In the genomic region with DNA sequence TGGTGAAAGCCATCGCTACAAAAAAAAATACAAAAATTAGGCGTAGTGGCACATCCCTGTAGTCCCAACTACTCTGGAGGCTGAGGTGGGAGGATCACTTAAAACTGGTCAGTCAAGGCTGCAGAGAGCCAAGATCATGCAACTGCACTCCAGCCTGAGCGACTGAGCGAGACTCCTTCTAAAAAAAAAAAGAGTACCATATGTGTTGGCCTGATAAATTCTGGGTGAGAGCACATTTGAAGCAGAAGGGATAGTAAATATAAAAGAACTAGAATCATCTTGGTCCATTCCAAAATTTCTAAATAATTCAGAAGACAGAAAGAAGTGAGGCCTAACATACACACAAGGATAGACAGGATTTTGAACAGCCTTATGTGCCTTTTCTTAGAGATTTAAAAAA, we compare ENCODE assay signal across 13 cellular contexts. TPM values are rescaled to one million over a fixed set of nuclear protein-coding genes. Genes with fewer than 3 reads are reported as not detected.
A peak's percentile ranks its signal among the peaks of the same experiment; 100 is the strongest.
DNase-seq lines count a peak whose midpoint lies in the region; ATAC-seq and TF ChIP-seq lines count a peak whose summit lies in the region.
"Had no signal": no experiment of that assay in that cellular context is flagged by ENCODE, and none has a peak within 500 bp of the region (broad histone marks: within the 10 kb centered on the region; RNA-seq: fewer than 3 reads in every experiment).

No MANE protein-coding gene starts in this region.

- TF ChIP-seq POLR2A in breast epithelium (IDR thresholded peaks at IDR 0.05) (no peak), GM18505 (IDR thresholded peaks at IDR 0.05; ENCODE audit: borderline replicate concordance, extremely low read depth, insufficient read depth, insufficient read length) (no peak)

- H3K4me3 ChIP-seq in breast epithelium: no peak overlapping the region

- BruUV-seq in MCF 10A (replicated peaks; lab: Mats Ljungman, UMichigan): no TSS peak

- H3K4me1 Mint-ChIP-seq in MCF 10A (ENCODE audit: insufficient read depth, unreplicated experiment) (peaks cover 38% of the 10 kb centered on the region), glutamatergic neuron (ENCODE audit: low read depth, unreplicated experiment) (peaks cover 20% of the 10 kb centered on the region)
- H3K4me1 Mint-ChIP-seq in stimulated activated naive CD8-positive, alpha-beta T cell treated with anti-CD3 and anti-CD28 coated beads, Interleukin-15, amount 100 ng/mL, for 72 hours: peaks cover 50% of the 10 kb centered on the region

- H3K27ac Mint-ChIP-seq in MCF 10A (ENCODE audit: low read depth, unreplicated experiment) (no peak overlapping the region), glutamatergic neuron (ENCODE audit: unreplicated experiment) (no peak overlapping the region)
- peak overlapping the region; percentile 19 to 55 for H3K27ac Mint-ChIP-seq in stimulated activated naive CD8-positive, alpha-beta T cell treated with anti-CD3 and anti-CD28 coated beads, Interleukin-15, amount 100 ng/mL, for 72 hours

- intact Hi-C loops in MCF 10A (cut with micrococcal nuclease) (loop anchor here (5.0 to 10.0 kb wide), 2 partner anchors 947 to 1189 kb away; partner anchors contain the start of genes ME1, PGM3 and RWDD2A), breast epithelium (cut with DNase I; ENCODE audit: low total_unique reads) (no loop called here)

- no peaks in the 10 kb centered on the region for H3K9me3 Mint-ChIP-seq in MCF 10A (ENCODE audit: unreplicated experiment)
- H3K9me3 Mint-ChIP-seq in glutamatergic neuron (ENCODE audit: unreplicated experiment): peaks cover 2% of the 10 kb centered on the region
- no peaks in the 10 kb centered on the region for H3K9me3 Mint-ChIP-seq in stimulated activated naive CD8-positive, alpha-beta T cell treated with anti-CD3 and anti-CD28 coated beads, Interleukin-15, amount 100 ng/mL, for 72 hours

- H3K36me3 ChIP-seq in breast epithelium: no peaks in the 10 kb centered on the region

- H3K27me3 Mint-ChIP-seq in MCF 10A (ENCODE audit: insufficient read depth, unreplicated experiment) (no peaks in the 10 kb centered on the region), glutamatergic neuron (ENCODE audit: unreplicated experiment) (peaks cover 5% of the 10 kb centered on the region)
- H3K27me3 Mint-ChIP-seq in stimulated activated naive CD8-positive, alpha-beta T cell treated with anti-CD3 and anti-CD28 coated beads, Interleukin-15, amount 100 ng/mL, for 72 hours: no peaks in the 10 kb centered on the region

- DNase-seq in MCF 10A (ENCODE audit: unreplicated experiment): no peak
- no peak for DNase-seq in breast epithelium (ENCODE audit: low spot score in 2 of 2)
- no peak for DNase-seq in glutamatergic neuron
- no peak for DNase-seq in stimulated activated naive CD8-positive, alpha-beta T cell treated with anti-CD3 and anti-CD28 coated beads, Interleukin-15, amount 100 ng/mL, for 72 hours
- DNase-seq in DMS53 (lab: John Stamatoyannopoulos, UW): no peak
- DNase-seq in NCI-H82 (lab: John Stamatoyannopoulos, UW): no peak
- DNase-seq: anterior cingulate cortex, C1 segment of cervical spinal cord, hypothalamus, NCI-H2227 treated with DMSO at 0.1 percent for 48 hours, right cardiac atrium had no signal

- CTCF ChIA-PET in MCF 10A (lab: Yijun Ruan, JAX): interaction anchor here (0.7 to 4.2 kb wide), 3 partner anchors 807 to 821 kb away, joined by 3 to 37 read pairs (median 6); partner anchors contain the start of genes DOP1A and UBE3D

- no peak for TF ChIP-seq CTCF in MCF 10A (IDR thresholded peaks at IDR 0.05; ENCODE audit: unreplicated experiment)
- no peak for TF ChIP-seq CTCF in breast epithelium (IDR thresholded peaks at IDR 0.05)
- no peak for TF ChIP-seq CTCF in VCaP (conservative IDR thresholded peaks at IDR 0.05)
- no peak for TF ChIP-seq CTCF in glutamatergic neuron (IDR thresholded peaks at IDR 0.05; ENCODE audit: partially characterized antibody, unreplicated experiment)

- H3K4me1 ChIP-seq in breast epithelium: no peaks in the 10 kb centered on the region

- POLR2A ChIA-PET in MCF 10A (lab: Yijun Ruan, JAX): interaction anchor here (2.2 to 3.8 kb wide), 2 partner anchors 822 to 823 kb away, joined by 6 to 82 read pairs; partner anchors contain the start of genes DOP1A and UBE3D

- H3K4me3 Mint-ChIP-seq in MCF 10A (ENCODE audit: unreplicated experiment): peak overlapping the region; percentile 86
- H3K4me3 Mint-ChIP-seq in glutamatergic neuron (ENCODE audit: unreplicated experiment): peak overlapping the region; percentile 69
- peak overlapping the region; percentile 13 to 37 for H3K4me3 Mint-ChIP-seq in stimulated activated naive CD8-positive, alpha-beta T cell treated with anti-CD3 and anti-CD28 coated beads, Interleukin-15, amount 100 ng/mL, for 72 hours

- peaks cover 11% of the 10 kb centered on the region for H3K36me3 Mint-ChIP-seq in MCF 10A (ENCODE audit: insufficient read depth, unreplicated experiment)
- H3K36me3 Mint-ChIP-seq in glutamatergic neuron (ENCODE audit: unreplicated experiment): no peaks in the 10 kb centered on the region

- H3K27ac ChIP-seq in breast epithelium (no peak overlapping the region), VCaP (peak overlapping the region; percentile 92)

- no peak for ATAC-seq in stimulated activated naive CD8-positive, alpha-beta T cell treated with anti-CD3 and anti-CD28 coated beads, Interleukin-15, amount 100 ng/mL, for 72 hours
- no peak for ATAC-seq in GM18505 (IDR thresholded peaks at IDR 0.05; ENCODE audit: unreplicated experiment)
- ATAC-seq: right cardiac atrium had no signal

- H3K27me3 ChIP-seq in breast epithelium: no peaks in the 10 kb centered on the region

- H3K9me3 ChIP-seq in breast epithelium: no peaks in the 10 kb centered on the region

RNA-seq across cellular contexts. Expression of gene IBTK, which starts 2.2 kb away (rescaled TPM):
- total RNA-seq in MCF 10A (2022) (59.0 and 66.2 TPM in 2 replicates), breast epithelium (10 to 100 TPM; 25.6 to 41.1 (median 33.4) TPM), glutamatergic neuron (ENCODE audit: unreplicated experiment) (36.1 TPM)

Comparison
In these comparisons a context has a peak if more than half of its experiments do, and no peak if none do; other contexts are left out.
1. H3K27ac Mint-ChIP-seq: peak in stimulated activated naive CD8-positive, alpha-beta T cell treated with anti-CD3 and anti-CD28 coated beads, Interleukin-15, amount 100 ng/mL, for 72 hours (2 of 2); none in MCF 10A (single experiment) and glutamatergic neuron (single experiment).
2. H3K4me3 Mint-ChIP-seq: peak in every context shown above with its lines; median percentile 86 in MCF 10A; 69 in glutamatergic neuron; 25 in stimulated activated naive CD8-positive, alpha-beta T cell treated with anti-CD3 and anti-CD28 coated beads, Interleukin-15, amount 100 ng/mL, for 72 hours.